Comparison of ENCODE assay signal across 2 cellular contexts in the genomic region with DNA sequence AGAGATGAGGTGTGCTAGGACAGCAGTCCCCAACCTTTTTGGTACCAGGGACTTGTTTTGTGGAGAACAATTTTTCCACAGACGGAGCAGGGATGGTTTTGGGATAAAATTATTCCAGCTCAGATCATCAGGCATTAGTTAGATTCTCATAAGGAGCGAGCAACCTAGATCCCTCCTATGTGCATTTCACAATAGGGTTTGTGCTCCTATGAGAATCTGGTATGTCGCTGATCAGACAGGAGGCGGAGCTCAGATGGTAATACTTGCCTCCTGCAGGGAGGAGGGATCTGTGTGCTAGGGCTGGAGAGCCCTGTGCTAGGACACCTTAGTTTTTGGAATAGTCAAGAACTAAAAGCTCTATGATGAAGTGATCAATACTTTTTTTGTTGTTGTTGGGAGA.
TF ChIP-seq lines count a peak whose summit lies in the region.

No MANE protein-coding gene starts in this region.

TF ChIP-seq in SK-N-SH, 30 proteins besides CTCF, POLR2A, EP300 and RAD21 (continued from another document):
- TF ChIP-seq FOSL2 (IDR thresholded peaks at IDR 0.05; ENCODE audit: borderline replicate concordance, low read depth), result no peak
- TF ChIP-seq NFIC (IDR thresholded peaks at IDR 0.05; ENCODE audit: borderline replicate concordance), result no peak
- TF ChIP-seq FOXJ3 (CRISPR knock-in tag; IDR thresholded peaks at IDR 0.05), result no peak
- no peak for TF ChIP-seq RXRA (IDR thresholded peaks at IDR 0.05; ENCODE audit: borderline replicate concordance, low read depth)
- TF ChIP-seq, protein P1, sequence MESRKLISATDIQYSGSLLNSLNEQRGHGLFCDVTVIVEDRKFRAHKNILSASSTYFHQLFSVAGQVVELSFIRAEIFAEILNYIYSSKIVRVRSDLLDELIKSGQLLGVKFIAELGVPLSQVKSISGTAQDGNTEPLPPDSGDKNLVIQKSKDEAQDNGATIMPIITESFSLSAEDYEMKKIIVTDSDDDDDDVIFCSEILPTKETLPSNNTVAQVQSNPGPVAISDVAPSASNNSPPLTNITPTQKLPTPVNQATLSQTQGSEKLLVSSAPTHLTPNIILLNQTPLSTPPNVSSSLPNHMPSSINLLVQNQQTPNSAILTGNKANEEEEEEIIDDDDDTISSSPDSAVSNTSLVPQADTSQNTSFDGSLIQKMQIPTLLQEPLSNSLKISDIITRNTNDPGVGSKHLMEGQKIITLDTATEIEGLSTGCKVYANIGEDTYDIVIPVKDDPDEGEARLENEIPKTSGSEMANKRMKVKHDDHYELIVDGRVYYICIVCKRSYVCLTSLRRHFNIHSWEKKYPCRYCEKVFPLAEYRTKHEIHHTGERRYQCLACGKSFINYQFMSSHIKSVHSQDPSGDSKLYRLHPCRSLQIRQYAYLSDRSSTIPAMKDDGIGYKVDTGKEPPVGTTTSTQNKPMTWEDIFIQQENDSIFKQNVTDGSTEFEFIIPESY (IDR thresholded peaks at IDR 0.05; ENCODE audit: borderline replicate concordance, low read depth), result no peak
- TF ChIP-seq MEF2A (IDR thresholded peaks at IDR 0.05; ENCODE audit: borderline replicate concordance, low read depth), result no peak
- TF ChIP-seq, protein P2, sequence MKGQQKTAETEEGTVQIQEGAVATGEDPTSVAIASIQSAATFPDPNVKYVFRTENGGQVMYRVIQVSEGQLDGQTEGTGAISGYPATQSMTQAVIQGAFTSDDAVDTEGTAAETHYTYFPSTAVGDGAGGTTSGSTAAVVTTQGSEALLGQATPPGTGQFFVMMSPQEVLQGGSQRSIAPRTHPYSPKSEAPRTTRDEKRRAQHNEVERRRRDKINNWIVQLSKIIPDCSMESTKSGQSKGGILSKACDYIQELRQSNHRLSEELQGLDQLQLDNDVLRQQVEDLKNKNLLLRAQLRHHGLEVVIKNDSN (IDR thresholded peaks at IDR 0.05; ENCODE audit: borderline replicate concordance, low read depth), result no peak
- TF ChIP-seq, protein P3, sequence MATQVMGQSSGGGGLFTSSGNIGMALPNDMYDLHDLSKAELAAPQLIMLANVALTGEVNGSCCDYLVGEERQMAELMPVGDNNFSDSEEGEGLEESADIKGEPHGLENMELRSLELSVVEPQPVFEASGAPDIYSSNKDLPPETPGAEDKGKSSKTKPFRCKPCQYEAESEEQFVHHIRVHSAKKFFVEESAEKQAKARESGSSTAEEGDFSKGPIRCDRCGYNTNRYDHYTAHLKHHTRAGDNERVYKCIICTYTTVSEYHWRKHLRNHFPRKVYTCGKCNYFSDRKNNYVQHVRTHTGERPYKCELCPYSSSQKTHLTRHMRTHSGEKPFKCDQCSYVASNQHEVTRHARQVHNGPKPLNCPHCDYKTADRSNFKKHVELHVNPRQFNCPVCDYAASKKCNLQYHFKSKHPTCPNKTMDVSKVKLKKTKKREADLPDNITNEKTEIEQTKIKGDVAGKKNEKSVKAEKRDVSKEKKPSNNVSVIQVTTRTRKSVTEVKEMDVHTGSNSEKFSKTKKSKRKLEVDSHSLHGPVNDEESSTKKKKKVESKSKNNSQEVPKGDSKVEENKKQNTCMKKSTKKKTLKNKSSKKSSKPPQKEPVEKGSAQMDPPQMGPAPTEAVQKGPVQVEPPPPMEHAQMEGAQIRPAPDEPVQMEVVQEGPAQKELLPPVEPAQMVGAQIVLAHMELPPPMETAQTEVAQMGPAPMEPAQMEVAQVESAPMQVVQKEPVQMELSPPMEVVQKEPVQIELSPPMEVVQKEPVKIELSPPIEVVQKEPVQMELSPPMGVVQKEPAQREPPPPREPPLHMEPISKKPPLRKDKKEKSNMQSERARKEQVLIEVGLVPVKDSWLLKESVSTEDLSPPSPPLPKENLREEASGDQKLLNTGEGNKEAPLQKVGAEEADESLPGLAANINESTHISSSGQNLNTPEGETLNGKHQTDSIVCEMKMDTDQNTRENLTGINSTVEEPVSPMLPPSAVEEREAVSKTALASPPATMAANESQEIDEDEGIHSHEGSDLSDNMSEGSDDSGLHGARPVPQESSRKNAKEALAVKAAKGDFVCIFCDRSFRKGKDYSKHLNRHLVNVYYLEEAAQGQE (IDR thresholded peaks at IDR 0.05; ENCODE audit: low read depth, low read length), result no peak

TF ChIP-seq in SK-N-SH treated with all-trans-retinoic acid at 6 μM for 48 hours, 23 proteins besides CTCF, POLR2A, EP300 and RAD21 (continued from another document):
- TF ChIP-seq, protein P4, sequence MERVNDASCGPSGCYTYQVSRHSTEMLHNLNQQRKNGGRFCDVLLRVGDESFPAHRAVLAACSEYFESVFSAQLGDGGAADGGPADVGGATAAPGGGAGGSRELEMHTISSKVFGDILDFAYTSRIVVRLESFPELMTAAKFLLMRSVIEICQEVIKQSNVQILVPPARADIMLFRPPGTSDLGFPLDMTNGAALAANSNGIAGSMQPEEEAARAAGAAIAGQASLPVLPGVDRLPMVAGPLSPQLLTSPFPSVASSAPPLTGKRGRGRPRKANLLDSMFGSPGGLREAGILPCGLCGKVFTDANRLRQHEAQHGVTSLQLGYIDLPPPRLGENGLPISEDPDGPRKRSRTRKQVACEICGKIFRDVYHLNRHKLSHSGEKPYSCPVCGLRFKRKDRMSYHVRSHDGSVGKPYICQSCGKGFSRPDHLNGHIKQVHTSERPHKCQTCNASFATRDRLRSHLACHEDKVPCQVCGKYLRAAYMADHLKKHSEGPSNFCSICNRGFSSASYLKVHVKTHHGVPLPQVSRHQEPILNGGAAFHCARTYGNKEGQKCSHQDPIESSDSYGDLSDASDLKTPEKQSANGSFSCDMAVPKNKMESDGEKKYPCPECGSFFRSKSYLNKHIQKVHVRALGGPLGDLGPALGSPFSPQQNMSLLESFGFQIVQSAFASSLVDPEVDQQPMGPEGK (CRISPR knock-in tag; IDR thresholded peaks at IDR 0.05; ENCODE audit: borderline replicate concordance), result no peak
- no peak for TF ChIP-seq ZC3H10 (CRISPR knock-in tag; IDR thresholded peaks at IDR 0.05)
- TF ChIP-seq, protein P5, sequence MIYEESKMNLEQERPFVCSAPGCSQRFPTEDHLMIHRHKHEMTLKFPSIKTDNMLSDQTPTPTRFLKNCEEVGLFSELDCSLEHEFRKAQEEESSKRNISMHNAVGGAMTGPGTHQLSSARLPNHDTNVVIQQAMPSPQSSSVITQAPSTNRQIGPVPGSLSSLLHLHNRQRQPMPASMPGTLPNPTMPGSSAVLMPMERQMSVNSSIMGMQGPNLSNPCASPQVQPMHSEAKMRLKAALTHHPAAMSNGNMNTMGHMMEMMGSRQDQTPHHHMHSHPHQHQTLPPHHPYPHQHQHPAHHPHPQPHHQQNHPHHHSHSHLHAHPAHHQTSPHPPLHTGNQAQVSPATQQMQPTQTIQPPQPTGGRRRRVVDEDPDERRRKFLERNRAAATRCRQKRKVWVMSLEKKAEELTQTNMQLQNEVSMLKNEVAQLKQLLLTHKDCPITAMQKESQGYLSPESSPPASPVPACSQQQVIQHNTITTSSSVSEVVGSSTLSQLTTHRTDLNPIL (CRISPR knock-in tag; IDR thresholded peaks at IDR 0.05; ENCODE audit: low read depth), result no peak
- TF ChIP-seq ARNTL (CRISPR knock-in tag; IDR thresholded peaks at IDR 0.05; ENCODE audit: borderline replicate concordance, low read depth), result no peak
- no peak for TF ChIP-seq TCF4 (CRISPR knock-in tag; IDR thresholded peaks at IDR 0.05; ENCODE audit: borderline replicate concordance)
- TF ChIP-seq, protein P6, sequence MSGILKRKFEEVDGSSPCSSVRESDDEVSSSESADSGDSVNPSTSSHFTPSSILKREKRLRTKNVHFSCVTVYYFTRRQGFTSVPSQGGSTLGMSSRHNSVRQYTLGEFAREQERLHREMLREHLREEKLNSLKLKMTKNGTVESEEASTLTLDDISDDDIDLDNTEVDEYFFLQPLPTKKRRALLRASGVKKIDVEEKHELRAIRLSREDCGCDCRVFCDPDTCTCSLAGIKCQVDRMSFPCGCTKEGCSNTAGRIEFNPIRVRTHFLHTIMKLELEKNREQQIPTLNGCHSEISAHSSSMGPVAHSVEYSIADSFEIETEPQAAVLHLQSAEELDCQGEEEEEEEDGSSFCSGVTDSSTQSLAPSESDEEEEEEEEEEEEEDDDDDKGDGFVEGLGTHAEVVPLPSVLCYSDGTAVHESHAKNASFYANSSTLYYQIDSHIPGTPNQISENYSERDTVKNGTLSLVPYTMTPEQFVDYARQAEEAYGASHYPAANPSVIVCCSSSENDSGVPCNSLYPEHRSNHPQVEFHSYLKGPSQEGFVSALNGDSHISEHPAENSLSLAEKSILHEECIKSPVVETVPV (CRISPR knock-in tag; IDR thresholded peaks at IDR 0.05), result no peak
- TF ChIP-seq, protein P7, sequence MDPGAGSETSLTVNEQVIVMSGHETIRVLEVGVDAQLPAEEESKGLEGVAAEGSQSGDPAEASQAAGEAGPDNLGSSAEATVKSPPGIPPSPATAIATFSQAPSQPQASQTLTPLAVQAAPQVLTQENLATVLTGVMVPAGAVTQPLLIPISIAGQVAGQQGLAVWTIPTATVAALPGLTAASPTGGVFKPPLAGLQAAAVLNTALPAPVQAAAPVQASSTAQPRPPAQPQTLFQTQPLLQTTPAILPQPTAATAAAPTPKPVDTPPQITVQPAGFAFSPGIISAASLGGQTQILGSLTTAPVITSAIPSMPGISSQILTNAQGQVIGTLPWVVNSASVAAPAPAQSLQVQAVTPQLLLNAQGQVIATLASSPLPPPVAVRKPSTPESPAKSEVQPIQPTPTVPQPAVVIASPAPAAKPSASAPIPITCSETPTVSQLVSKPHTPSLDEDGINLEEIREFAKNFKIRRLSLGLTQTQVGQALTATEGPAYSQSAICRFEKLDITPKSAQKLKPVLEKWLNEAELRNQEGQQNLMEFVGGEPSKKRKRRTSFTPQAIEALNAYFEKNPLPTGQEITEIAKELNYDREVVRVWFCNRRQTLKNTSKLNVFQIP (CRISPR knock-in tag; IDR thresholded peaks at IDR 0.05; ENCODE audit: borderline replicate concordance, low read depth), result no peak
- no peak for TF ChIP-seq BACH2 (CRISPR knock-in tag; IDR thresholded peaks at IDR 0.05; ENCODE audit: borderline replicate concordance)
- no peak for TF ChIP-seq ZFP30 (CRISPR knock-in tag; IDR thresholded peaks at IDR 0.05)
- no peak for TF ChIP-seq ZNF8 (CRISPR knock-in tag; IDR thresholded peaks at IDR 0.05)
- no peak for TF ChIP-seq SNAI2 (CRISPR knock-in tag; IDR thresholded peaks at IDR 0.05)
- no peak for TF ChIP-seq TOX (CRISPR knock-in tag; IDR thresholded peaks at IDR 0.05; ENCODE audit: borderline replicate concordance)
- TF ChIP-seq, protein P8, sequence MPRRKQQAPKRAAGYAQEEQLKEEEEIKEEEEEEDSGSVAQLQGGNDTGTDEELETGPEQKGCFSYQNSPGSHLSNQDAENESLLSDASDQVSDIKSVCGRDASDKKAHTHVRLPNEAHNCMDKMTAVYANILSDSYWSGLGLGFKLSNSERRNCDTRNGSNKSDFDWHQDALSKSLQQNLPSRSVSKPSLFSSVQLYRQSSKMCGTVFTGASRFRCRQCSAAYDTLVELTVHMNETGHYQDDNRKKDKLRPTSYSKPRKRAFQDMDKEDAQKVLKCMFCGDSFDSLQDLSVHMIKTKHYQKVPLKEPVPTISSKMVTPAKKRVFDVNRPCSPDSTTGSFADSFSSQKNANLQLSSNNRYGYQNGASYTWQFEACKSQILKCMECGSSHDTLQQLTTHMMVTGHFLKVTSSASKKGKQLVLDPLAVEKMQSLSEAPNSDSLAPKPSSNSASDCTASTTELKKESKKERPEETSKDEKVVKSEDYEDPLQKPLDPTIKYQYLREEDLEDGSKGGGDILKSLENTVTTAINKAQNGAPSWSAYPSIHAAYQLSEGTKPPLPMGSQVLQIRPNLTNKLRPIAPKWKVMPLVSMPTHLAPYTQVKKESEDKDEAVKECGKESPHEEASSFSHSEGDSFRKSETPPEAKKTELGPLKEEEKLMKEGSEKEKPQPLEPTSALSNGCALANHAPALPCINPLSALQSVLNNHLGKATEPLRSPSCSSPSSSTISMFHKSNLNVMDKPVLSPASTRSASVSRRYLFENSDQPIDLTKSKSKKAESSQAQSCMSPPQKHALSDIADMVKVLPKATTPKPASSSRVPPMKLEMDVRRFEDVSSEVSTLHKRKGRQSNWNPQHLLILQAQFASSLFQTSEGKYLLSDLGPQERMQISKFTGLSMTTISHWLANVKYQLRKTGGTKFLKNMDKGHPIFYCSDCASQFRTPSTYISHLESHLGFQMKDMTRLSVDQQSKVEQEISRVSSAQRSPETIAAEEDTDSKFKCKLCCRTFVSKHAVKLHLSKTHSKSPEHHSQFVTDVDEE (CRISPR knock-in tag; IDR thresholded peaks at IDR 0.05), result no peak
- no peak for TF ChIP-seq ZNF70 (CRISPR knock-in tag; IDR thresholded peaks at IDR 0.05)
